2 cellular contexts compared by ENCODE assay signal in genomic region chr14:64391113-64391725, GRCh38.
TF ChIP-seq lines count a peak whose summit lies in the region.

No MANE protein-coding gene starts in this region.

TF ChIP-seq in liver, 16 proteins besides CTCF, POLR2A, EP300 and RAD21 (continued from another document):
- TF ChIP-seq ATF3 (IDR thresholded peaks at IDR 0.05), result no peak

TF ChIP-seq in HepG2, 621 proteins besides CTCF, POLR2A, EP300 and RAD21 (continued from another document):
- TF ChIP-seq ZNF710 (CRISPR knock-in tag; IDR thresholded peaks at IDR 0.05; ENCODE audit: borderline replicate concordance) (no peak), TAF15 (IDR thresholded peaks at IDR 0.05; ENCODE audit: low read depth, low read length, poor library complexity, severe bottlenecking) (no peak), TEAD3 (CRISPR knock-in tag; optimal IDR thresholded peaks at IDR 0.05; ENCODE audit: borderline replicate concordance) (no peak), FOXK1 (CRISPR knock-in tag; IDR thresholded peaks at IDR 0.05; ENCODE audit: borderline replicate concordance, low read depth) (no peak), MIXL1 (CRISPR knock-in tag; IDR thresholded peaks at IDR 0.05) (no peak), FOXO1 (CRISPR knock-in tag; IDR thresholded peaks at IDR 0.05) (no peak), ARID2 (CRISPR knock-in tag; IDR thresholded peaks at IDR 0.05; ENCODE audit: borderline replicate concordance) (no peak), HNF1A (IDR thresholded peaks at IDR 0.05; ENCODE audit: low read depth) (no peak), HNF1A (CRISPR knock-in tag; IDR thresholded peaks at IDR 0.05; ENCODE audit: borderline replicate concordance) (no peak), HMG20B (CRISPR knock-in tag; conservative IDR thresholded peaks at IDR 0.05) (no peak), GFI1 (CRISPR knock-in tag; IDR thresholded peaks at IDR 0.05; ENCODE audit: borderline replicate concordance) (no peak), JDP2 (CRISPR knock-in tag; IDR thresholded peaks at IDR 0.05; ENCODE audit: borderline replicate concordance) (no peak), HNRNPK (IDR thresholded peaks at IDR 0.05; ENCODE audit: low read depth, low read length, poor library complexity, severe bottlenecking) (no peak), GLI4 (CRISPR knock-in tag; IDR thresholded peaks at IDR 0.05; ENCODE audit: borderline replicate concordance) (no peak), ZHX1 (CRISPR knock-in tag; IDR thresholded peaks at IDR 0.05; ENCODE audit: low read depth) (no peak)
